10 cellular contexts compared by ENCODE assay signal in the genomic region with DNA sequence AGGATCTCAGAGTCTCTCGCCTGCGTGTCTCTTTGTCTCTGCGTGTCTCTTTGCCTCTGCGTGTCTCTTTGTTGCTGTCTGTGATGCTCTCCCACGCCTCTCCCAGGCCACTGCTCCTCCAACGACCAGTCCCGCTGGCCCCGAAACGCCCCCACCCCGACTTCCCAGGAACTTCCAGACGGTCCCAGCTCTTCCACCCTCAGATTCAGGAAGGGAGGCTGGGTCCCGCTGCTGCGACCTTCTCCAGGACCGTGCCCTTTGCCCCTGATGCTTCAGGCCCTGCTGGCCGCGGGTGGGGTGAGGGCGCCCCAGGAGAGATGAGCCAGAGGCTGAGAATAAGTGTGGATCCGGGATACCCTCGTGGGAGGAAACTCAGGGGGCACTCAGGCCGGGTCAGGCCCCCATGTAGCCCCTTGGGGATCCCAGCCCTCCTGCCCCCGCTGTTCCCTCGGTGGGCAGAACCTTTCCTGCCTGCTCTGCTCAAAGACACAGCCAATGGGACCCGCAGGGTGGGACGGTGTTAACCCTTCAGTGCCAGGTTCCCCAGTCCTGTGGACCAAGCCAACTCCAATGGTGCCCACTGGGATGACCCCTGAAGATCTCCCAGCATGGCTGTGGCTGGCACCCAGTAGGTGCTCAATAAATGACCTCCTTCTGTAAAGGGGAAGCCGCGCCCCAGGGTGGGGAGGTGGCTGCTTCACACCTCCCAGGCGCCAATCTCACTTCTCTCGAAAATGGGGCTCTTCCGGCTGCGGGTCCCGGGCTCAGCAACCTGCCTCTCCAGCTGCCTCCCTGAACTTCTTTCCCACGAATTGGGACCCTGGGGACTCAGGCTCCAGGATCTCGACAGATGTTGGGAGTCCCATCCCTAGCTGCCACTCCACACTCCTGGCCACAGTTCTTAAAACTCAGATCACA. TPM values are rescaled to one million over a fixed set of nuclear protein-coding genes. Genes with fewer than 3 reads are reported as not detected.
DNase-seq lines count a peak whose midpoint lies in the region; ATAC-seq lines count a peak whose summit lies in the region.
"Had no signal": no experiment of that assay in that cellular context is flagged by ENCODE, and none has a peak within 500 bp of the region (broad histone marks: within the 10 kb centered on the region; RNA-seq: fewer than 3 reads in every experiment).

No MANE protein-coding gene starts in this region.

- peak overlapping the region; percentile 99 for H3K27ac ChIP-seq in layer of hippocampus (ENCODE audit: low read depth, low read length)
- H3K27ac ChIP-seq: uterus had no signal

- no peaks in the 10 kb centered on the region for H3K36me3 Mint-ChIP-seq in stimulated activated naive CD8-positive, alpha-beta T cell treated with anti-CD3 and anti-CD28 coated beads, Interleukin-15, Interleukin-2, amounts not matched to agents 100 ng/mL and 50 ng/mL, for 24 hours (ENCODE audit: low read depth)
- H3K36me3 Mint-ChIP-seq in activated T-helper 2 cell treated with anti-CD3 and anti-CD28 coated beads, Interferon-gamma antibody, Interleukin-2, Interleukin-4, amounts not matched to agents 10 μg/mL and 5 μg/mL and 100 μg/mL, durations not matched to agents 14 hours and 24 hours and 36 hours (ENCODE audit: low read depth) = no peaks in the 10 kb centered on the region

- peaks cover 6% of the 10 kb centered on the region for H3K27me3 ChIP-seq in layer of hippocampus (ENCODE audit: control insufficient read depth, insufficient read depth, low read length)

- intact Hi-C loops in activated T-helper 2 cell treated with anti-CD3 and anti-CD28 coated beads, Interferon-gamma antibody, Interleukin-2, Interleukin-4, amounts not matched to agents 10 μg/mL and 5 μg/mL and 100 μg/mL, durations not matched to agents 14 hours and 24 hours and 36 hours (cut with micrococcal nuclease) = loop anchor here (5.0 kb wide), 1 partner anchor 231 kb away; a partner anchor contains a TSS

- H3K27ac Mint-ChIP-seq in stimulated activated naive CD8-positive, alpha-beta T cell treated with anti-CD3 and anti-CD28 coated beads, Interleukin-15, Interleukin-2, amounts not matched to agents 100 ng/mL and 50 ng/mL, for 24 hours = no peak overlapping the region
- H3K27ac Mint-ChIP-seq in activated T-helper 2 cell treated with anti-CD3 and anti-CD28 coated beads, Interferon-gamma antibody, Interleukin-2, Interleukin-4, amounts not matched to agents 10 μg/mL and 5 μg/mL and 100 μg/mL, durations not matched to agents 14 hours and 24 hours and 36 hours = no peak overlapping the region

- peaks cover 32% of the 10 kb centered on the region for H3K4me1 Mint-ChIP-seq in stimulated activated naive CD8-positive, alpha-beta T cell treated with anti-CD3 and anti-CD28 coated beads, Interleukin-15, Interleukin-2, amounts not matched to agents 100 ng/mL and 50 ng/mL, for 24 hours (ENCODE audit: low read depth)
- H3K4me1 Mint-ChIP-seq in activated T-helper 2 cell treated with anti-CD3 and anti-CD28 coated beads, Interferon-gamma antibody, Interleukin-2, Interleukin-4, amounts not matched to agents 10 μg/mL and 5 μg/mL and 100 μg/mL, durations not matched to agents 14 hours and 24 hours and 36 hours (ENCODE audit: low read depth) = peaks cover 18% of the 10 kb centered on the region

- H3K4me3 Mint-ChIP-seq in stimulated activated naive CD8-positive, alpha-beta T cell treated with anti-CD3 and anti-CD28 coated beads, Interleukin-15, Interleukin-2, amounts not matched to agents 100 ng/mL and 50 ng/mL, for 24 hours = peak overlapping the region; percentile 27
- H3K4me3 Mint-ChIP-seq in activated T-helper 2 cell treated with anti-CD3 and anti-CD28 coated beads, Interferon-gamma antibody, Interleukin-2, Interleukin-4, amounts not matched to agents 10 μg/mL and 5 μg/mL and 100 μg/mL, durations not matched to agents 14 hours and 24 hours and 36 hours (ENCODE audit: low read depth) = peak overlapping the region; percentile 35

- peaks cover 51% of the 10 kb centered on the region for H3K27me3 Mint-ChIP-seq in stimulated activated naive CD8-positive, alpha-beta T cell treated with anti-CD3 and anti-CD28 coated beads, Interleukin-15, Interleukin-2, amounts not matched to agents 100 ng/mL and 50 ng/mL, for 24 hours
- H3K27me3 Mint-ChIP-seq in activated T-helper 2 cell treated with anti-CD3 and anti-CD28 coated beads, Interferon-gamma antibody, Interleukin-2, Interleukin-4, amounts not matched to agents 10 μg/mL and 5 μg/mL and 100 μg/mL, durations not matched to agents 14 hours and 24 hours and 36 hours (ENCODE audit: low read depth) = peaks cover 54% of the 10 kb centered on the region

- no peak for DNase-seq in stimulated activated naive CD8-positive, alpha-beta T cell treated with anti-CD3 and anti-CD28 coated beads, Interleukin-15, Interleukin-2, amounts not matched to agents 100 U/mL and 50 U/mL, for 24 hours
- no peak for DNase-seq in activated T-helper 2 cell treated with anti-CD3 and anti-CD28 coated beads, Interferon-gamma antibody, Interleukin-2, Interleukin-4, amounts not matched to agents 10 μg/mL and 5 μg/mL and 100 μg/mL, durations not matched to agents 14 hours and 24 hours and 36 hours (ENCODE audit: low spot score)
- DNase-seq in glomerular visceral epithelial cell (ENCODE audit: extremely low spot score) = no peak
- DNase-seq in NCI-H2107 treated with DMSO at 0.1 percent for 48 hours (lab: John Stamatoyannopoulos, UW; ENCODE audit: unreplicated experiment) = no peak
- DNase-seq: NCI-H187, uterus had no signal

- no peaks in the 10 kb centered on the region for H3K9me3 Mint-ChIP-seq in stimulated activated naive CD8-positive, alpha-beta T cell treated with anti-CD3 and anti-CD28 coated beads, Interleukin-15, Interleukin-2, amounts not matched to agents 100 ng/mL and 50 ng/mL, for 24 hours
- no peaks in the 10 kb centered on the region for H3K9me3 Mint-ChIP-seq in activated T-helper 2 cell treated with anti-CD3 and anti-CD28 coated beads, Interferon-gamma antibody, Interleukin-2, Interleukin-4, amounts not matched to agents 10 μg/mL and 5 μg/mL and 100 μg/mL, durations not matched to agents 14 hours and 24 hours and 36 hours

- no peak for ATAC-seq in stimulated activated naive CD8-positive, alpha-beta T cell treated with anti-CD3 and anti-CD28 coated beads, Interleukin-15, Interleukin-2, amounts not matched to agents 100 U/mL and 50 U/mL, for 24 hours
- no peak for ATAC-seq in GM18909 (IDR thresholded peaks at IDR 0.05; ENCODE audit: poor library complexity, unreplicated experiment)
- ATAC-seq in GM18517 (IDR thresholded peaks at IDR 0.05; ENCODE audit: unreplicated experiment) = no peak

RNA-seq across cellular contexts. Expression of a gene that starts 1.5 kb away (rescaled TPM):
- 0.23 TPM in 1 of 2 replicates, not detected in the other for total RNA-seq in activated T-helper 2 cell treated with anti-CD3 and anti-CD28 coated beads, Interferon-gamma antibody, Interleukin-2, Interleukin-4, amounts not matched to agents 10 μg/mL and 5 μg/mL and 100 μg/mL, durations not matched to agents 14 hours and 24 hours and 36 hours

RNA-seq across cellular contexts. Expression of a gene that starts 15.5 kb away (rescaled TPM):
- 75.2 and 76.1 TPM in 2 replicates for total RNA-seq in activated T-helper 2 cell treated with anti-CD3 and anti-CD28 coated beads, Interferon-gamma antibody, Interleukin-2, Interleukin-4, amounts not matched to agents 10 μg/mL and 5 μg/mL and 100 μg/mL, durations not matched to agents 14 hours and 24 hours and 36 hours

RNA-seq across cellular contexts. Expression of a gene that starts 25.0 kb away (rescaled TPM):
- 34.1 and 37.2 TPM in 2 replicates for total RNA-seq in activated T-helper 2 cell treated with anti-CD3 and anti-CD28 coated beads, Interferon-gamma antibody, Interleukin-2, Interleukin-4, amounts not matched to agents 10 μg/mL and 5 μg/mL and 100 μg/mL, durations not matched to agents 14 hours and 24 hours and 36 hours

RNA-seq across cellular contexts. Expression of a gene that starts 47.1 kb away (rescaled TPM):
- 66.7 and 69.5 TPM in 2 replicates for total RNA-seq in activated T-helper 2 cell treated with anti-CD3 and anti-CD28 coated beads, Interferon-gamma antibody, Interleukin-2, Interleukin-4, amounts not matched to agents 10 μg/mL and 5 μg/mL and 100 μg/mL, durations not matched to agents 14 hours and 24 hours and 36 hours

RNA-seq across cellular contexts. Expression of a gene that starts 50.1 kb away (rescaled TPM):
- 45.9 and 46.9 TPM in 2 replicates for total RNA-seq in activated T-helper 2 cell treated with anti-CD3 and anti-CD28 coated beads, Interferon-gamma antibody, Interleukin-2, Interleukin-4, amounts not matched to agents 10 μg/mL and 5 μg/mL and 100 μg/mL, durations not matched to agents 14 hours and 24 hours and 36 hours
